ENCODE assay signal across 17 cellular contexts in genomic region chr7:17069146-17069545, GRCh38.
DNase-seq lines count a peak whose midpoint lies in the region; ATAC-seq, FAIRE-seq and TF ChIP-seq lines count a peak whose summit lies in the region.
"Had no signal": no experiment of that assay in that cellular context is flagged by ENCODE, and none has a peak within 500 bp of the region (broad histone marks: within the 10 kb centered on the region; RNA-seq: fewer than 3 reads in every experiment).

No MANE protein-coding gene starts in this region.

- H3K79me2 ChIP-seq in mesendoderm (ENCODE audit: control insufficient read depth, insufficient read depth, low read length), result no peaks in the 10 kb centered on the region

- TF ChIP-seq POLR2A in GM12892 (IDR thresholded peaks at IDR 0.05; ENCODE audit: low read depth, low read length), result no peak

- H3K4me1 ChIP-seq in foreskin keratinocyte (peaks cover 15% of the 10 kb centered on the region), mesendoderm (ENCODE audit: control insufficient read depth, low read depth, low read length) (no peaks in the 10 kb centered on the region)
- H3K4me1 ChIP-seq: uterus had no signal

- no peak overlapping the region for H3K4me2 ChIP-seq in mesendoderm (ENCODE audit: low read length)

- no peaks in the 10 kb centered on the region for H3K27me3 ChIP-seq in foreskin keratinocyte
- no peaks in the 10 kb centered on the region for H3K27me3 ChIP-seq in mesendoderm (ENCODE audit: insufficient read depth, low read length, poor library complexity)
- H3K27me3 ChIP-seq: heart left ventricle, uterus had no signal

- DNase-seq in GM12892 (ENCODE audit: insufficient read length) (peak; percentile 8), foreskin keratinocyte (peak; percentile 83 to 85), mesendoderm (no peak), sciatic nerve (ENCODE audit: low spot score) (no peak), kidney tubule cell (ENCODE audit: low spot score) (no peak)
- DNase-seq: activated CD4-positive, alpha-beta T cell treated with anti-CD3 and anti-CD28 coated beads, Interleukin-2, amount 10 ng/mL, durations not matched to agents 24 days and 14 days; activated T-cell treated with anti-CD3 and anti-CD28 coated beads, Interleukin-2, amount 50 U/mL, for 4 hours; DMS79; heart left ventricle; KG1; kidney glomerular epithelial cell; stimulated activated CD8-positive, alpha-beta memory T cell treated with anti-CD3 and anti-CD28 coated beads, Interleukin-4, amount 100 ng/mL, for 48 hours; T-helper 2 cell; uterus had no signal

- no peak overlapping the region for H2BK5ac ChIP-seq in mesendoderm (ENCODE audit: low read length)

- no peak overlapping the region for H3K23ac ChIP-seq in mesendoderm (ENCODE audit: low read length)

- no peak overlapping the region for H3K18ac ChIP-seq in mesendoderm (ENCODE audit: low read length)

- H3K56ac ChIP-seq in mesendoderm (ENCODE audit: low read length), result no peak overlapping the region

- H2BK15ac ChIP-seq in mesendoderm (replicated peaks; ENCODE audit: low read depth), result no peak overlapping the region

- WGBS in mesendoderm (ENCODE audit: extremely low coverage, insufficient coverage, low lambda C conversion rate), result no CpG with 5 or more reads among the region's 4 CpGs

- H2AK5ac ChIP-seq in mesendoderm (ENCODE audit: low read length), result no peak overlapping the region

- peak; percentile 34 for TF ChIP-seq CTCF in foreskin keratinocyte (conservative IDR thresholded peaks at IDR 0.05)

- no peak overlapping the region for H3K9ac ChIP-seq in mesendoderm (ENCODE audit: low read length)

- peak; percentile 76 for FAIRE-seq in GM12892 (lab: Jason Lieb, UNC)

- peak; percentile 43 for ATAC-seq in GM19328 (IDR thresholded peaks at IDR 0.05; ENCODE audit: unreplicated experiment)
- ATAC-seq in HG03196 (IDR thresholded peaks at IDR 0.05; ENCODE audit: unreplicated experiment), result peak; percentile 45
- peak; percentile 97 for ATAC-seq in foreskin keratinocyte
- ATAC-seq in sciatic nerve, result no peak
- no peak for ATAC-seq in HG03135 (IDR thresholded peaks at IDR 0.05; ENCODE audit: unreplicated experiment)
- ATAC-seq: heart left ventricle had no signal

- H2BK120ac ChIP-seq in mesendoderm (ENCODE audit: low read depth, low read length), result no peak overlapping the region

- H3K79me1 ChIP-seq in mesendoderm (ENCODE audit: low read length), result no peaks in the 10 kb centered on the region

- H3K4ac ChIP-seq in mesendoderm (ENCODE audit: low read depth, low read length), result no peak overlapping the region

- H3K4me3 ChIP-seq in mesendoderm (ENCODE audit: low read length), result no peak overlapping the region
- H3K4me3 ChIP-seq: heart left ventricle, uterus had no signal

- no peak overlapping the region for H4K8ac ChIP-seq in mesendoderm (ENCODE audit: low read depth, low read length)

- H3K27ac ChIP-seq in foreskin keratinocyte, result no peak overlapping the region
- no peak overlapping the region for H3K27ac ChIP-seq in mesendoderm (ENCODE audit: low read depth, low read length)
- H3K27ac ChIP-seq: uterus had no signal

- H4K5ac ChIP-seq in mesendoderm (ENCODE audit: low read length), result no peak overlapping the region

- intact Hi-C loops in sciatic nerve (cut with DNase I), result no loop called here

- H3K36me3 ChIP-seq in mesendoderm (ENCODE audit: control insufficient read depth, insufficient read depth, low read length), result no peaks in the 10 kb centered on the region
- H3K36me3 ChIP-seq: heart left ventricle, uterus had no signal

Comparison
In these comparisons a context has a peak if more than half of its experiments do, and no peak if none do; other contexts are left out.
1. DNase-seq: peak in GM12892 (single experiment) and foreskin keratinocyte (2 of 2); none in mesendoderm (single experiment), sciatic nerve (single experiment) and kidney tubule cell (single experiment).
2. ATAC-seq: peak in GM19328 (single experiment), HG03196 (single experiment) and foreskin keratinocyte (single experiment); none in sciatic nerve (single experiment) and HG03135 (single experiment).